In the genomic region with DNA sequence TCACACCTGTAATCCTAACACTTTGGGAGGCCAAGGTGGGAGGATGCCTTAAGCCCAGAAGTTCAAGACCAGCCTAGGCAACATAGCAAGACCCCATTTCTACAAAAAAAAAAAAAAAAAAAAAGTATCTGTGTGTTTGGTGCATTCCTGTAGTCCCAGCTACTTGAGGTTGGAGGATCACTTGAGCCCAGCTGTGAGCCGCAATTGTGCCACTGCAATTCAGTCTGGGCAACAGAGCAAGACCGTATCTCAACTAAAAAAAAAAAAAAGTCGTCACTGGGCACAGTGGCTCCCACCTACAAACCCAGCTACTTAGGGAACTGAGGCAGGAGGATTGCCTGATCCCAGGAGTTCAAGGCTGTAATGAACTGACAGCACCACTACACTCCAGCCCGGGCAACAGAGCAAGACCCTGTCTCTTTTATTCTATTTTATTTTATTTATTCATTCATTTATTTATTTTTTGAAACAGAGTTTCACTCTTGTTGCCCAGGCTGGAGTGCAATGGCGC, we compare ENCODE assay signal across 21 cellular contexts. TPM values are rescaled to one million over a fixed set of nuclear protein-coding genes. Genes with fewer than 3 reads are reported as not detected.
A peak's percentile ranks its signal among the peaks of the same experiment; 100 is the strongest.
DNase-seq lines count a peak whose midpoint lies in the region; FAIRE-seq and TF ChIP-seq lines count a peak whose summit lies in the region.
"Had no signal": no experiment of that assay in that cellular context is flagged by ENCODE, and none has a peak within 500 bp of the region (broad histone marks: within the 10 kb centered on the region; RNA-seq: fewer than 3 reads in every experiment).

No MANE protein-coding gene starts in this region.

- no peak for FAIRE-seq in GM12892 (lab: Jason Lieb, UNC)
- FAIRE-seq: A549, D721Med, G401.6, GM18507 had no signal

- 56 to 61% methylated on average over 5 of the region's 5 CpGs for WGBS in thyroid gland, 2 donors

- H3K4me1 ChIP-seq in HEK293 (ENCODE audit: control insufficient read depth, insufficient read depth, low read length) (no peaks in the 10 kb centered on the region), thyroid gland (peaks cover 11 to 14% of the 10 kb centered on the region in 2 donors), uterus (no peaks in the 10 kb centered on the region)
- H3K4me1 ChIP-seq: A549, BE2C, Caco-2 had no signal

- no peaks in the 10 kb centered on the region for H3K27me3 ChIP-seq in thyroid gland
- H3K27me3 ChIP-seq in uterus, result no peaks in the 10 kb centered on the region
- H3K27me3 ChIP-seq: BE2C, BLaER1 had no signal

- H3K4me3 ChIP-seq in HEK293 (ENCODE audit: low read depth, low read length) (no peak overlapping the region), thyroid gland (replicated peaks in 1 of 3) (no peak overlapping the region), uterus (no peak overlapping the region)
- H3K4me3 ChIP-seq: A549, BLaER1 had no signal

- H3K27ac ChIP-seq in HEK293 (ENCODE audit: extremely low read depth, low read depth, low read length) (no peak overlapping the region), thyroid gland (no peak overlapping the region), uterus (no peak overlapping the region)
- H3K27ac ChIP-seq: 22Rv1, A549, BLaER1, C4-2B had no signal

- POLR2A ChIA-PET in HEK293 (lab: Yijun Ruan, JAX), result no interaction called here

- no peaks in the 10 kb centered on the region for H3K9me3 ChIP-seq in HEK293 (ENCODE audit: control insufficient read depth, insufficient read depth, low read depth, low read length)
- no peaks in the 10 kb centered on the region for H3K9me3 ChIP-seq in thyroid gland
- no peaks in the 10 kb centered on the region for H3K9me3 ChIP-seq in uterus
- H3K9me3 ChIP-seq: A549, BE2C, Caco-2 had no signal

- H3K36me3 ChIP-seq in HEK293 (ENCODE audit: control insufficient read depth in 2 of 2, insufficient read depth in 1 of 2, low read length in 2 of 2), result no peaks in the 10 kb centered on the region
- no peaks in the 10 kb centered on the region for H3K36me3 ChIP-seq in thyroid gland
- no peaks in the 10 kb centered on the region for H3K36me3 ChIP-seq in uterus
- H3K36me3 ChIP-seq: BE2C, BLaER1 had no signal

- intact Hi-C loops in thyroid gland (cut with DNase I), result no loop called here
- intact Hi-C loops in uterus (cut with DNase I; ENCODE audit: low total_unique reads), result no loop called here

- TF ChIP-seq POLR2A in thyroid gland (IDR thresholded peaks at IDR 0.05) (no peak), uterus (IDR thresholded peaks at IDR 0.05) (no peak), GM12892 (IDR thresholded peaks at IDR 0.05; ENCODE audit: low read depth, low read length) (no peak)

- TF ChIP-seq CTCF in HEK293 (tag by site-specific recombination; IDR thresholded peaks at IDR 0.05) (no peak), thyroid gland (IDR thresholded peaks at IDR 0.05) (no peak), uterus (IDR thresholded peaks at IDR 0.05) (no peak)

- CTCF ChIA-PET in HEK293 (lab: Yijun Ruan, JAX), result interaction anchor here (1.7 kb wide), 1 partner anchor 10 kb away, joined by 6 read pairs; no protein-coding TSS in a partner anchor

- peak; percentile 26 for DNase-seq in DMS79 (lab: John Stamatoyannopoulos, UW)
- no peak for DNase-seq in DMS79 treated with DMSO at 0.1 percent for 48 hours (lab: John Stamatoyannopoulos, UW)
- peak; percentile 81 to 82 for DNase-seq in thyroid gland
- DNase-seq in uterus, result no peak
- DNase-seq in GM12892 (ENCODE audit: insufficient read length), result no peak
- no peak for DNase-seq in LoVo (ENCODE audit: low spot score)
- DNase-seq: AML-193; BE2C; Caco-2; Calu3; CD4-positive, alpha-beta T cell; CD8-positive, alpha-beta T cell; GF-D8 had no signal

TF ChIP-seq in HEK293, 187 proteins besides CTCF, POLR2A, EP300 and RAD21:
- TF ChIP-seq ZBTB1 (tag by site-specific recombination; IDR thresholded peaks at IDR 0.05) (no peak), ZNF664 (tag by site-specific recombination; IDR thresholded peaks at IDR 0.05) (peak; percentile 56; the same call in 1 of the 2 replicates)
- TF ChIP-seq, protein P1, sequence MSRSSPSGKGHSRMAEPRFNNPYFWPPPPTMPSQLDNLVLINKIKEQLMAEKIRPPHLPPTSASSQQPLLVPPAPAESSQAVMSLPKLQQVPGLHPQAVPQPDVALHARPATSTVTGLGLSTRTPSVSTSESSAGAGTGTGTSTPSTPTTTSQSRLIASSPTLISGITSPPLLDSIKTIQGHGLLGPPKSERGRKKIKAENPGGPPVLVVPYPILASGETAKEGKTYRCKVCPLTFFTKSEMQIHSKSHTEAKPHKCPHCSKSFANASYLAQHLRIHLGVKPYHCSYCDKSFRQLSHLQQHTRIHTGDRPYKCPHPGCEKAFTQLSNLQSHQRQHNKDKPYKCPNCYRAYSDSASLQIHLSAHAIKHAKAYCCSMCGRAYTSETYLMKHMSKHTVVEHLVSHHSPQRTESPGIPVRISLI (tag by site-specific recombination; IDR thresholded peaks at IDR 0.05), result 0 out of 2 replicates have a peak, but pooled peaks have one; percentile 39

RNA-seq across cellular contexts. Expression of gene EIF4G3, which starts 8.6 kb away (rescaled TPM):
- total RNA-seq in thyroid gland, result 100 to 1,000 TPM in 3 of 4 donors, 10 to 100 TPM in 1; 68.9 to 110 (median 104) TPM
- 10 to 100 TPM; 18.8 to 75.0 (median 34.9) TPM for total RNA-seq in uterus
- polyA plus RNA-seq in GM12892 (2012; ENCODE audit: missing spikeins), result 34.4 TPM

Comparison
In these comparisons a context has a peak if more than half of its experiments do, and no peak if none do; other contexts are left out.
1. DNase-seq: peak in DMS79 (single experiment) and thyroid gland (2 of 2); none in DMS79 treated with DMSO at 0.1 percent for 48 hours (single experiment), uterus (0 of 2), GM12892 (single experiment) and LoVo (single experiment).